22 cellular contexts compared by ENCODE assay signal in the genomic region with DNA sequence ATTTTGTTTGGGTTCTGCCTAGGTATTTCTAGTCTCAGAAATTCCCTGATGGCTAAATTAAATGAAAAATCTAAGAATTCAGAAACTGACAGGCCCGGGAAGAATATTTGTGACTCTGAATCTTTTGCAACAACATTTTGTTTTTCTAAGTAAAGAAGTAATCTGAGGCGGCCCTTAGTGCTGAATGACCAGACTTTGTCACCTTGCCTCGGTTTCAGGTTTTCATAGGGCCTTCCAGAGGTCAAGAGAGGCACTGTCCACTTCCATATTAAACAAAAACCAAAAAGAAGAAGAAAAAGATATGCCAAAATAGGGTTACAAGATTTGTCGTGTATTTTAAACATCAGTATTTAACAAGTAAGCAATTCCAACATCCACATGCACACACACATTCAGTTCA.
"Had no signal": no experiment of that assay in that cellular context is flagged by ENCODE, and none has a peak within 500 bp of the region (broad histone marks: within the 10 kb centered on the region; RNA-seq: fewer than 3 reads in every experiment).

No MANE protein-coding gene starts in this region.

- H3K4me2 ChIP-seq: neural progenitor cell had no signal

- H3K9ac ChIP-seq: neural progenitor cell had no signal

- H3K4me3 ChIP-seq: mucosa of descending colon, neural progenitor cell, pancreas, prostate gland, sigmoid colon, suprapubic skin, thyroid gland had no signal

- H3K27ac ChIP-seq: neural progenitor cell, pancreas, prostate gland, sigmoid colon, suprapubic skin, thyroid gland had no signal

- H3K27me3 Mint-ChIP-seq: type B pancreatic cell had no signal

- H2AFZ ChIP-seq: neural progenitor cell had no signal

- DNase-seq: effector memory CD4-positive, alpha-beta T cell; islet precursor cell; mammary epithelial cell; mucosa of descending colon; natural killer cell; nucleus accumbens; pancreas; retina; sigmoid colon; small intestine; stimulated activated CD4-positive, alpha-beta T cell treated with anti-CD3 and anti-CD28 coated beads, Interleukin-12 subunit alpha, Interleukin-12 subunit beta, amount 100 ng/mL, for 4 hours; stimulated activated naive CD8-positive, alpha-beta T cell treated with anti-CD3 and anti-CD28 coated beads, Interleukin-15, Interleukin-2, amounts not matched to agents 100 U/mL and 50 U/mL, for 24 hours; thyroid gland had no signal

- FAIRE-seq: endometrium, frontal cortex, pancreas, small intestine, urothelium cell line had no signal

- H3K36me3 ChIP-seq: neural progenitor cell, pancreas, prostate gland, sigmoid colon, suprapubic skin, thyroid gland had no signal

- H3K9me3 ChIP-seq: mucosa of descending colon, pancreas, prostate gland, sigmoid colon, suprapubic skin, thyroid gland had no signal

- H3K9me3 Mint-ChIP-seq: natural killer cell, neural progenitor cell, type B pancreatic cell had no signal

- H3K27ac Mint-ChIP-seq: natural killer cell, neural progenitor cell had no signal

- H3K4me1 ChIP-seq: neural progenitor cell, pancreas, prostate gland, sigmoid colon, suprapubic skin had no signal

- H3K36me3 Mint-ChIP-seq: natural killer cell, neural progenitor cell, type B pancreatic cell had no signal

- ATAC-seq: esophagus mucosa; left lobe of liver; mucosa of descending colon; natural killer cell; pancreas; stimulated activated naive CD8-positive, alpha-beta T cell treated with anti-CD3 and anti-CD28 coated beads, Interleukin-15, Interleukin-2, amounts not matched to agents 100 U/mL and 50 U/mL, for 24 hours had no signal

- H3K27me3 ChIP-seq: neural progenitor cell, pancreas, sigmoid colon, suprapubic skin, thyroid gland had no signal

- H3K4me3 Mint-ChIP-seq: natural killer cell, neural progenitor cell, type B pancreatic cell had no signal
